Comparison of ENCODE assay signal across 27 cellular contexts in genomic region chrX:128425546-128425945, GRCh38.
A peak's percentile ranks its signal among the peaks of the same experiment; 100 is the strongest.
DNase-seq lines count a peak whose midpoint lies in the region; ATAC-seq and TF ChIP-seq lines count a peak whose summit lies in the region.
"Had no signal": no experiment of that assay in that cellular context is flagged by ENCODE, and none has a peak within 500 bp of the region (broad histone marks: within the 10 kb centered on the region; RNA-seq: fewer than 3 reads in every experiment).

No MANE protein-coding gene starts in this region.

- POLR2A ChIA-PET in HEK293 (lab: Yijun Ruan, JAX) = no interaction called here

- H3K9me3 ChIP-seq in HEK293 (ENCODE audit: control insufficient read depth, insufficient read depth, low read depth, low read length) (no peaks in the 10 kb centered on the region), left lung (no peaks in the 10 kb centered on the region)
- H3K9me3 ChIP-seq: A549; BE2C; BLaER1; BLaER1 treated with 17β-estradiol and CSF1 and Interleukin-3, amounts not matched to agents 10 nM and 100 nM; Caco-2 had no signal

- H3K27me3 ChIP-seq in left lung = no peaks in the 10 kb centered on the region
- H3K27me3 ChIP-seq: BE2C had no signal

- intact Hi-C loops in left lung (cut with DNase I) = no loop called here

- TF ChIP-seq CTCF in HEK293 (tag by site-specific recombination; IDR thresholded peaks at IDR 0.05) = no peak
- TF ChIP-seq CTCF in left lung (IDR thresholded peaks at IDR 0.05) = no peak

- H3K36me3 ChIP-seq in HEK293 (ENCODE audit: control insufficient read depth in 2 of 2, insufficient read depth in 1 of 2, low read length in 2 of 2) (no peaks in the 10 kb centered on the region), left lung (no peaks in the 10 kb centered on the region)
- H3K36me3 ChIP-seq: BE2C; BLaER1; BLaER1 treated with 17β-estradiol and CSF1 and Interleukin-3, amounts not matched to agents 10 nM and 100 nM had no signal

- no peak for ATAC-seq in left lung
- ATAC-seq: A549; CD8-positive, alpha-beta T cell had no signal

- DNase-seq in left lung = no peak
- DNase-seq: 8988T; ACHN; AML-193; BE2C; C1 segment of cervical spinal cord; Caco-2; Calu3; CD4-positive, alpha-beta memory T cell; CD4-positive, alpha-beta T cell; CD4-positive, CD25-positive, alpha-beta regulatory T cell; CD8-positive, alpha-beta memory T cell; CD8-positive, alpha-beta T cell; COR-L47; DMS 273 treated with DMSO at 0.1 percent for 48 hours; DMS153; DMS53; DMS79; DMS79 treated with DMSO at 0.1 percent for 48 hours; DND-41; EL had no signal

- H3K4me1 ChIP-seq in HEK293 (ENCODE audit: control insufficient read depth, insufficient read depth, low read length) (no peaks in the 10 kb centered on the region), left lung (no peaks in the 10 kb centered on the region)
- H3K4me1 ChIP-seq: A549; BE2C; BLaER1; BLaER1 treated with 17β-estradiol and CSF1 and Interleukin-3, amounts not matched to agents 10 nM and 100 nM; Caco-2 had no signal

- H3K4me3 ChIP-seq in HEK293 (ENCODE audit: low read depth, low read length) (no peak overlapping the region), left lung (no peak overlapping the region)
- H3K4me3 ChIP-seq: A549; BLaER1; BLaER1 treated with 17β-estradiol and CSF1 and Interleukin-3, amounts not matched to agents 10 nM and 100 nM had no signal

- CTCF ChIA-PET in HEK293 (lab: Yijun Ruan, JAX) = interaction anchor here (0.6 kb wide), 1 partner anchor 364 kb away, joined by 4 read pairs; no protein-coding TSS in a partner anchor

- no peak overlapping the region for H3K27ac ChIP-seq in HEK293 (ENCODE audit: extremely low read depth, low read depth, low read length)
- no peak overlapping the region for H3K27ac ChIP-seq in left lung
- H3K27ac ChIP-seq: 22Rv1; A549; BLaER1; BLaER1 treated with 17β-estradiol and CSF1 and Interleukin-3, amounts not matched to agents 10 nM and 100 nM; C4-2B had no signal

TF ChIP-seq in HEK293, 187 proteins besides CTCF, POLR2A, EP300 and RAD21:
- TF ChIP-seq ZNF785 (tag by site-specific recombination; IDR thresholded peaks at IDR 0.05) (no peak), ZFHX2 (tag by site-specific recombination; conservative IDR thresholded peaks at IDR 0.05) (no peak), SCRT2 (tag by site-specific recombination; IDR thresholded peaks at IDR 0.05) (peak; percentile 73), ZNF501 (tag by site-specific recombination; IDR thresholded peaks at IDR 0.05) (no peak), ZNF670 (tag by site-specific recombination; IDR thresholded peaks at IDR 0.05; ENCODE audit: low read depth) (no peak), SCRT1 (tag by site-specific recombination; IDR thresholded peaks at IDR 0.05; ENCODE audit: borderline replicate concordance) (peak; percentile 67; the same call in 1 of the 2 replicates), ZNF248 (tag by site-specific recombination; IDR thresholded peaks at IDR 0.05) (no peak), ZFP37 (tag by site-specific recombination; IDR thresholded peaks at IDR 0.05) (no peak)
